In the genomic region with DNA sequence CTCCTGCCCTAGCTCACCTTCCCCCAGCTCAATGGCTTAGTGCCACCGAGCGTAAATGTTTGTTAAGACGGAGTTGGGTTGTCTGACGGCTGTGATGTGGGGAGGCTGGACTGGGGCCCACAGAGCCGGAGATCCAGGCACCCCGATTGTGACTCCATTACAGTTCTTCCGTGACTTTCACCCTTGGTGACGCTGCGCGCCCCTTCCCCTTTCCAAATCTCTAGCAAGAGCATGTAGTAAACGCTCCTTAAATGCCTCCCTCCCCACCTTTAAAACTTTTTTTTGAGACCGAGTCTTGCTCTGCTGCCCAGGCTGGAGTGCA, we compare ENCODE assay signal across 1 cellular context.
TF ChIP-seq lines count a peak whose summit lies in the region.

No MANE protein-coding gene starts in this region.

TF ChIP-seq in A549, 52 proteins besides CTCF, POLR2A, EP300 and RAD21 (continued from another document):
- no peak for TF ChIP-seq RNF2 (IDR thresholded peaks at IDR 0.05; ENCODE audit: borderline replicate concordance, low read depth)
